In genomic region chr5:67417839-67418238, GRCh38 we compare ENCODE assay signal across 1 cellular context.
TF ChIP-seq lines count a peak whose summit lies in the region.

No MANE protein-coding gene starts in this region.

TF ChIP-seq in H1, 55 proteins besides CTCF, POLR2A, EP300 and RAD21:
- no peak for TF ChIP-seq CBX8 (IDR thresholded peaks at IDR 0.05; ENCODE audit: borderline replicate concordance, low read depth, low read length)
- no peak for TF ChIP-seq BRCA1 (IDR thresholded peaks at IDR 0.05; ENCODE audit: low read depth, low read length)
- TF ChIP-seq SRF (IDR thresholded peaks at IDR 0.05; ENCODE audit: low read depth, low read length), result no peak
- no peak for TF ChIP-seq NRF1 (IDR thresholded peaks at IDR 0.05; ENCODE audit: low read depth, low read length)
- TF ChIP-seq SP2 (IDR thresholded peaks at IDR 0.05; ENCODE audit: low read length), result no peak
- TF ChIP-seq HDAC6 (IDR thresholded peaks at IDR 0.05; ENCODE audit: low read depth, low read length), result no peak
- TF ChIP-seq CEBPB (IDR thresholded peaks at IDR 0.05; ENCODE audit: low read depth, low read length), result no peak
- TF ChIP-seq, protein P1, sequence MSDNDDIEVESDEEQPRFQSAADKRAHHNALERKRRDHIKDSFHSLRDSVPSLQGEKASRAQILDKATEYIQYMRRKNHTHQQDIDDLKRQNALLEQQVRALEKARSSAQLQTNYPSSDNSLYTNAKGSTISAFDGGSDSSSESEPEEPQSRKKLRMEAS (IDR thresholded peaks at IDR 0.05), result no peak
- no peak for TF ChIP-seq CBX5 (IDR thresholded peaks at IDR 0.05; ENCODE audit: low read depth, low read length)
- TF ChIP-seq BCL11A (IDR thresholded peaks at IDR 0.05; ENCODE audit: low read depth in 2 of 2, low read length in 2 of 2), result no peak
- no peak for TF ChIP-seq ATF3 (IDR thresholded peaks at IDR 0.05; ENCODE audit: insufficient read depth, low read depth, low read length)
- no peak for TF ChIP-seq SAP30 (IDR thresholded peaks at IDR 0.05; ENCODE audit: insufficient read depth, insufficient replicate concordance, low read length)
- no peak for TF ChIP-seq YY1 (IDR thresholded peaks at IDR 0.05; ENCODE audit: low read depth, low read length)
- no peak for TF ChIP-seq RFX5 (IDR thresholded peaks at IDR 0.05; ENCODE audit: borderline replicate concordance, low read depth, low read length)
- TF ChIP-seq SIX5 (IDR thresholded peaks at IDR 0.05; ENCODE audit: low read depth, low read length), result no peak
